In the genomic region with DNA sequence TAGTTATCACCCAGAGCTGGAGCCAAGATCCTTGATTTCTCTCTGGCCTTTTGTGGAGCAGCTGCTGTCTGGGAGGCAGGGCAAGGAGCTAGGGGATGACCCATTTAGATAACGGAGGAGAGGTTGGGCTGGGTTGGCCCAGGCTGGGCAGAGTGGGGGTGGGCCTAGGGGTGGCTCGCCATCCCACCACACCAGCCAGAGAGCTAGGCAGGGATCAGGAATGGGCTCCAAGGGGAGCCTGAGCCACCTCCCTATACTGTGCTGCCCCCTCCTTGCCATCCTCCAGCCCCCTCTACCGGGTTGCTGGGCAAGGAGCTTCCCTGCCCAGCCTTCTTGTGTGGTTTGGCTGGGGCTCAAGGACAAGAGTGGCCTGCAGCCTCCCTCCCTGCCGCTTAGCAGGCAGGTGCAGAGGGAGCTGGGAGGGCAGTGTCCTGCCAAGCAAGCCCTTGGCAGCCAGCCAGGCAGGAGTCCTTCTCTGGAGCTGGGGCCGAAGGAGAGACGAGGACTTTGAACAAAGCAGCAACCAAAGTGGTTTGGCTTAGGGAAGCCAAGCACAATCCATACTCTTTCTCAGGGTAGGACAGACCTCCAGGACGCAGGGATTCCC, we compare ENCODE assay signal across 8 cellular contexts. TPM values are rescaled to one million over a fixed set of nuclear protein-coding genes. Genes with fewer than 3 reads are reported as not detected.
DNase-seq lines count a peak whose midpoint lies in the region; ATAC-seq, FAIRE-seq and TF ChIP-seq lines count a peak whose summit lies in the region.

No MANE protein-coding gene starts in this region.

- DNase-seq in HFFc6 (no peak), NCI-H69 (lab: John Stamatoyannopoulos, UW) (peak; percentile 98), dermis blood vessel endothelial cell (peak; percentile 84), naive B cell (no peak), frontal cortex (ENCODE audit: low spot score in 2 of 2) (no peak), middle frontal gyrus (ENCODE audit: extremely low spot score, low spot score) (no peak)

- H3K36me3 Mint-ChIP-seq in HFFc6 (ENCODE audit: low read depth) (peaks cover 17% of the 10 kb centered on the region; the same call in 1 of the 2 replicates), naive B cell (peaks cover 23% of the 10 kb centered on the region in 2 donors)

- H3K9me3 Mint-ChIP-seq in HFFc6 (no peaks in the 10 kb centered on the region), naive B cell (no peaks in the 10 kb centered on the region)

- H3K27me3 Mint-ChIP-seq in HFFc6 (ENCODE audit: insufficient read depth) (no peaks in the 10 kb centered on the region; the same call in 1 of the 2 replicates), naive B cell (no peaks in the 10 kb centered on the region)

- H3K4me3 Mint-ChIP-seq in HFFc6 (no peak overlapping the region; the same call in 1 of the 2 replicates), naive B cell (peak overlapping the region; percentile 96 to 99 (median 98))

- peaks cover 79% of the 10 kb centered on the region for H3K4me1 Mint-ChIP-seq in HFFc6 (ENCODE audit: low read depth)
- peaks cover 75 to 92% (median 77%) of the 10 kb centered on the region in 3 donors for H3K4me1 Mint-ChIP-seq in naive B cell

- FAIRE-seq in frontal cortex (lab: Jason Lieb, UNC), result no peak

- no peak for ATAC-seq in naive B cell (ENCODE audit: low read depth in 2 of 2)
- no peak for ATAC-seq in GM18858 (IDR thresholded peaks at IDR 0.05; ENCODE audit: unreplicated experiment)
- ATAC-seq in HG03469 (IDR thresholded peaks at IDR 0.05; ENCODE audit: unreplicated experiment), result no peak

- TF ChIP-seq CTCF in HFFc6 (IDR thresholded peaks at IDR 0.05), result no peak

- H3K27ac Mint-ChIP-seq in HFFc6 (peak overlapping the region; percentile 13; the same call in 1 of the 2 replicates), naive B cell (peak overlapping the region; percentile 43 to 98 (median 86))

RNA-seq across cellular contexts. Expression of gene NUAK2, which starts 4.1 kb away (rescaled TPM):
- 1 to 10 TPM; 6.3 to 8.2 (median 7.3) TPM for total RNA-seq in HFFc6 (2021; fragmentation: NEBNext Ultra II Directional; extraction: Animal tissue kit (Norgen Biotek cat#: 25700))
- total RNA-seq in dermis blood vessel endothelial cell, result 4.6 and 5.0 TPM in 2 replicates
- polyA plus RNA-seq in naive B cell (ENCODE audit: low read depth in 6 of 6), result 100 to 1,000 TPM; 103 to 166 (median 113) TPM
- 0.41 TPM for total RNA-seq in frontal cortex

RNA-seq across cellular contexts. Expression of gene KLHDC8A, which starts 39.3 kb away (rescaled TPM):
- not detected for total RNA-seq in HFFc6 (2021; fragmentation: NEBNext Ultra II Directional; extraction: Animal tissue kit (Norgen Biotek cat#: 25700))
- not detected in 2 replicates for total RNA-seq in dermis blood vessel endothelial cell
- polyA plus RNA-seq in naive B cell (ENCODE audit: low read depth in 6 of 6), result 1 to 10 TPM in 1 of 6 donors, under 1 TPM in 4, not detected in 1; 0.26 to 1.3 (median 0.77) TPM
- total RNA-seq in frontal cortex, result 16.7 TPM

Comparison
In these comparisons a context has a peak if more than half of its experiments do, and no peak if none do; other contexts are left out.
1. DNase-seq: peak in NCI-H69 (single experiment) and dermis blood vessel endothelial cell (single experiment); none in HFFc6 (single experiment), naive B cell (single experiment), frontal cortex (0 of 2) and middle frontal gyrus (single experiment).
2. RNA of gene KLHDC8A, which starts 39.3 kb away (total RNA-seq): 16.7 TPM in frontal cortex (single experiment); not detected in HFFc6 and not detected in dermis blood vessel endothelial cell; every median in the first group is over 10 times any median in the second.